In genomic region chr12:152440-152839, GRCh38 we compare ENCODE assay signal across 15 cellular contexts.
DNase-seq lines count a peak whose midpoint lies in the region; ATAC-seq and TF ChIP-seq lines count a peak whose summit lies in the region.
"Had no signal": no experiment of that assay in that cellular context is flagged by ENCODE, and none has a peak within 500 bp of the region (broad histone marks: within the 10 kb centered on the region; RNA-seq: fewer than 3 reads in every experiment).

No MANE protein-coding gene starts in this region.

- H4K20me1 ChIP-seq in OCI-LY3 (ENCODE audit: insufficient read depth, low read length): no peaks in the 10 kb centered on the region
- H4K20me1 ChIP-seq: BLaER1 treated with 17β-estradiol and CSF1 and Interleukin-3, amounts not matched to agents 10 nM and 100 nM had no signal

- in situ Hi-C loops in HAP-1 (cut with MboI; ENCODE audit: low sequenced_read_pairs): no loop called here

- H2AFZ ChIP-seq in OCI-LY3 (ENCODE audit: low read depth, low read length): peak overlapping the region; percentile 79; the same call in 1 of the 2 replicates

- ATAC-seq in upper lobe of left lung (ENCODE audit: low FRiP score in 2 of 2): peak; percentile 3 to 37

- no peaks in the 10 kb centered on the region for H3K27me3 ChIP-seq in OCI-LY3 (ENCODE audit: low read depth, low read length)
- no peaks in the 10 kb centered on the region for H3K27me3 ChIP-seq in upper lobe of left lung
- no peaks in the 10 kb centered on the region for H3K27me3 ChIP-seq in HAP-1 (ENCODE audit: low read depth)
- H3K27me3 ChIP-seq: BLaER1 treated with 17β-estradiol and CSF1 and Interleukin-3, amounts not matched to agents 10 nM and 100 nM; dorsolateral prefrontal cortex had no signal

- no peak for TF ChIP-seq EP300 in upper lobe of left lung (IDR thresholded peaks at IDR 0.05)

- no peak overlapping the region for H3K9ac ChIP-seq in OCI-LY3 (ENCODE audit: low read length)
- H3K9ac ChIP-seq: BLaER1 treated with 17β-estradiol and CSF1 and Interleukin-3, amounts not matched to agents 10 nM and 100 nM; SK-N-SH had no signal

- TF ChIP-seq POLR2A in upper lobe of left lung (IDR thresholded peaks at IDR 0.05): no peak

- H3K4me1 ChIP-seq in OCI-LY3 (ENCODE audit: low read length): peaks cover 7% of the 10 kb centered on the region
- no peaks in the 10 kb centered on the region for H3K4me1 ChIP-seq in upper lobe of left lung
- no peaks in the 10 kb centered on the region for H3K4me1 ChIP-seq in HAP-1
- H3K4me1 ChIP-seq: A549, prostate gland had no signal

- 42 to 49% methylated on average over 3 of the region's 3 CpGs for WGBS in upper lobe of left lung, 2 donors

- DNase-seq in NCI-H2107 treated with DMSO at 0.1 percent for 48 hours (lab: John Stamatoyannopoulos, UW; ENCODE audit: unreplicated experiment) (peak; percentile 82), NCI-H2107 (lab: John Stamatoyannopoulos, UW) (no peak), fibroblast of villous mesenchyme (ENCODE audit: low read depth) (peak; percentile 65), upper lobe of left lung (no peak), HAP-1 (ENCODE audit: low spot score in 2 of 2) (no peak), AG20443 (ENCODE audit: low spot score) (no peak), H4 (ENCODE audit: low spot score) (no peak)
- DNase-seq: T-helper 9 cell had no signal

- H3K9me3 ChIP-seq in OCI-LY3 (ENCODE audit: insufficient read depth, low read length): no peaks in the 10 kb centered on the region
- H3K9me3 ChIP-seq in upper lobe of left lung: no peaks in the 10 kb centered on the region
- H3K9me3 ChIP-seq in HAP-1: no peaks in the 10 kb centered on the region
- H3K9me3 ChIP-seq: A549; BLaER1 treated with 17β-estradiol and CSF1 and Interleukin-3, amounts not matched to agents 10 nM and 100 nM; prostate gland; SK-N-SH; thoracic aorta had no signal

- no peaks in the 10 kb centered on the region for H3K79me2 ChIP-seq in OCI-LY3 (ENCODE audit: low read length)

- no peak overlapping the region for H3K27ac ChIP-seq in OCI-LY3 (ENCODE audit: low read length)
- H3K27ac ChIP-seq in upper lobe of left lung: no peak overlapping the region
- H3K27ac ChIP-seq: A549; BLaER1 treated with 17β-estradiol and CSF1 and Interleukin-3, amounts not matched to agents 10 nM and 100 nM; dorsolateral prefrontal cortex; prostate gland; thoracic aorta had no signal

- H3K36me3 ChIP-seq in OCI-LY3 (replicated peaks; ENCODE audit: low read depth, low read length): no peaks in the 10 kb centered on the region
- no peaks in the 10 kb centered on the region for H3K36me3 ChIP-seq in upper lobe of left lung
- no peaks in the 10 kb centered on the region for H3K36me3 ChIP-seq in HAP-1 (replicated peaks)
- H3K36me3 ChIP-seq: BLaER1 treated with 17β-estradiol and CSF1 and Interleukin-3, amounts not matched to agents 10 nM and 100 nM; prostate gland; thoracic aorta had no signal

- no peak overlapping the region for H3K4me3 ChIP-seq in OCI-LY3 (ENCODE audit: low read length)
- H3K4me3 ChIP-seq in fibroblast of villous mesenchyme (ENCODE audit: low read depth, low read length): no peak overlapping the region
- H3K4me3 ChIP-seq in upper lobe of left lung: no peak overlapping the region
- H3K4me3 ChIP-seq in HAP-1: no peak overlapping the region
- H3K4me3 ChIP-seq: A549; BLaER1 treated with 17β-estradiol and CSF1 and Interleukin-3, amounts not matched to agents 10 nM and 100 nM; dorsolateral prefrontal cortex; prostate gland; thoracic aorta had no signal

- no peak for TF ChIP-seq CTCF in OCI-LY3 (IDR thresholded peaks at IDR 0.05; ENCODE audit: low read depth, low read length)
- no peak for TF ChIP-seq CTCF in fibroblast of villous mesenchyme (IDR thresholded peaks at IDR 0.05; ENCODE audit: insufficient read depth, low read depth, low read length)
- TF ChIP-seq CTCF in upper lobe of left lung (IDR thresholded peaks at IDR 0.05): no peak

- H3K4me2 ChIP-seq in OCI-LY3 (ENCODE audit: low read length): no peak overlapping the region
- H3K4me2 ChIP-seq: A549, SK-N-SH had no signal

Comparison
In these comparisons a context has a peak if more than half of its experiments do, and no peak if none do; other contexts are left out.
1. DNase-seq: peak in NCI-H2107 treated with DMSO at 0.1 percent for 48 hours (single experiment) and fibroblast of villous mesenchyme (single experiment); none in NCI-H2107 (single experiment), upper lobe of left lung (0 of 2), HAP-1 (0 of 2), AG20443 (single experiment) and H4 (single experiment).